In genomic region chr2:74529357-74530238, GRCh38 we compare ENCODE assay signal across 1 cellular context.
TF ChIP-seq lines count a peak whose summit lies in the region.

AUP1 (minus strand) TSS chr2:74529706; CDS start chr2:74529629, 77 bp downstream.
HTRA2 (plus strand) TSS chr2:74529933; CDS start chr2:74530007, 74 bp downstream.

TF ChIP-seq in HEK293, 187 proteins besides CTCF, POLR2A, EP300 and RAD21 (continued from another document):
- TF ChIP-seq ZBTB10 (tag by site-specific recombination; IDR thresholded peaks at IDR 0.05) (peak; percentile 95), GLIS2 (tag by site-specific recombination; IDR thresholded peaks at IDR 0.05) (peak; percentile 46; the same call in 1 of the 2 replicates), ZIC2 (tag by site-specific recombination; IDR thresholded peaks at IDR 0.05) (no peak), YY2 (tag by site-specific recombination; IDR thresholded peaks at IDR 0.05) (peak; percentile 77), ELK4 (IDR thresholded peaks at IDR 0.05; ENCODE audit: borderline replicate concordance, low read depth, low read length) (peak; percentile 67; the same call in 1 of the 2 replicates), ZNF580 (tag by site-specific recombination; IDR thresholded peaks at IDR 0.05) (no peak), KLF9 (tag by site-specific recombination; IDR thresholded peaks at IDR 0.05; ENCODE audit: low read depth) (peak; percentile 26; the same call in 1 of the 2 replicates), WT1 (tag by site-specific recombination; IDR thresholded peaks at IDR 0.05) (peak; percentile 64), ZXDB (tag by site-specific recombination; IDR thresholded peaks at IDR 0.05) (peak; percentile 85), HOXC10 (CRISPR knock-in tag; IDR thresholded peaks at IDR 0.05) (peak; percentile 30; the same call in 1 of the 2 replicates)
